Comparison of ENCODE assay signal across 29 cellular contexts in genomic region chr16:24332178-24332577, GRCh38.
"Had no signal": no experiment of that assay in that cellular context is flagged by ENCODE, and none has a peak within 500 bp of the region (broad histone marks: within the 10 kb centered on the region; RNA-seq: fewer than 3 reads in every experiment).

No MANE protein-coding gene starts in this region.

- H3K36me3 ChIP-seq: stomach, suprapubic skin, thoracic aorta, thyroid gland, tibial artery, tibial nerve, transverse colon, upper lobe of left lung, upper lobe of right lung, uterus, vagina had no signal

- H3K4me1 ChIP-seq: stomach, suprapubic skin, testis, thyroid gland, tibial artery, tibial nerve, transverse colon, upper lobe of left lung, upper lobe of right lung, uterus, vagina had no signal

- DNase-seq: stimulated activated CD4-positive, alpha-beta T cell treated with anti-CD3 and anti-CD28 coated beads, Interleukin-2, amount 100 ng/mL, for 48 hours; stimulated activated CD4-positive, alpha-beta T cell treated with anti-CD3 and anti-CD28 coated beads, Interleukin-4, amount 100 ng/mL, for 1 hour; stimulated activated CD4-positive, alpha-beta T cell treated with anti-CD3 and anti-CD28 coated beads, Interleukin-4, amount 100 ng/mL, for 24 hours; stimulated activated CD4-positive, alpha-beta T cell treated with anti-CD3 and anti-CD28 coated beads, Interleukin-4, amount 100 ng/mL, for 4 hours; stimulated activated CD8-positive, alpha-beta memory T cell treated with anti-CD3 and anti-CD28 coated beads, Interleukin-4, amount 100 ng/mL, for 48 hours; stimulated activated naive B cell treated with anti-CD40 and anti-IgM and Interleukin-4, amounts not matched to agents 10 μg/mL and 1 μg/mL and 100 μg/mL, for 72 hours; stimulated activated naive CD4-positive, alpha-beta T cell; stimulated activated naive CD4-positive, alpha-beta T cell treated with Interleukin-2 at 50 U/mL for 16 hours; stimulated activated naive CD8-positive, alpha-beta T cell treated with anti-CD3 and anti-CD28 coated beads, Interleukin-15, amount 100 ng/mL, for 72 hours; stimulated activated naive CD8-positive, alpha-beta T cell treated with anti-CD3 and anti-CD28 coated beads, Interleukin-15, Interleukin-2, amounts not matched to agents 100 U/mL and 50 U/mL, for 24 hours; stomach; substantia nigra; testis; thyroid gland; tibial artery; transverse colon; trophoblast cell; upper lobe of left lung; upper lobe of right lung; uterus had no signal

- H3K27me3 Mint-ChIP-seq: stimulated activated memory B cell treated with anti-CD40 and anti-IgM and Interleukin-4, amounts not matched to agents 10 μg/mL and 1 μg/mL and 100 μg/mL, for 72 hours; stimulated activated naive CD8-positive, alpha-beta T cell treated with anti-CD3 and anti-CD28 coated beads, Interleukin-15, amount 100 ng/mL, for 72 hours had no signal

- H3K4me3 Mint-ChIP-seq: stimulated activated effector memory CD8-positive, alpha-beta T cell treated with anti-CD3 and anti-CD28 coated beads, Interleukin-12 subunit alpha, Interleukin-12 subunit beta, amount 100 ng/mL, for 72 hours; stimulated activated memory B cell treated with anti-CD40 and anti-IgM and Interleukin-4, amounts not matched to agents 10 μg/mL and 1 μg/mL and 100 μg/mL, for 72 hours; stimulated activated naive B cell treated with anti-CD40 and anti-IgM and Interleukin-4, amounts not matched to agents 10 μg/mL and 1 μg/mL and 100 μg/mL, for 72 hours; stimulated activated naive CD8-positive, alpha-beta T cell treated with anti-CD3 and anti-CD28 coated beads, Interleukin-15, amount 100 ng/mL, for 72 hours; stimulated activated naive CD8-positive, alpha-beta T cell treated with anti-CD3 and anti-CD28 coated beads, Interleukin-15, Interleukin-2, amounts not matched to agents 100 ng/mL and 50 ng/mL, for 24 hours; type B pancreatic cell had no signal

- H3K9me3 ChIP-seq: suprapubic skin, testis, thoracic aorta, thyroid gland, transverse colon, upper lobe of right lung, uterus, vagina had no signal

- ATAC-seq: stimulated activated effector memory CD8-positive, alpha-beta T cell treated with anti-CD3 and anti-CD28 coated beads, Interleukin-12 subunit alpha, Interleukin-12 subunit beta, amount 100 ng/mL, for 72 hours; stimulated activated memory B cell treated with anti-CD40 and anti-IgM and Interleukin-4, amounts not matched to agents 10 μg/mL and 1 μg/mL and 100 μg/mL, for 72 hours; stimulated activated naive B cell treated with anti-CD40 and anti-IgM and Interleukin-4, amounts not matched to agents 10 μg/mL and 1 μg/mL and 100 μg/mL, for 72 hours; stimulated activated naive CD8-positive, alpha-beta T cell treated with anti-CD3 and anti-CD28 coated beads, Interleukin-15, amount 100 ng/mL, for 72 hours; stimulated activated naive CD8-positive, alpha-beta T cell treated with anti-CD3 and anti-CD28 coated beads, Interleukin-15, Interleukin-2, amounts not matched to agents 100 U/mL and 50 U/mL, for 24 hours; upper lobe of right lung had no signal

- H3K27ac ChIP-seq: stomach, suprapubic skin, testis, thoracic aorta, thyroid gland, tibial artery, tibial nerve, transverse colon, upper lobe of left lung, upper lobe of right lung, uterus, vagina had no signal

- FAIRE-seq: urothelium cell line had no signal

- H3K4me1 Mint-ChIP-seq: stimulated activated effector memory CD8-positive, alpha-beta T cell treated with anti-CD3 and anti-CD28 coated beads, Interleukin-12 subunit alpha, Interleukin-12 subunit beta, amount 100 ng/mL, for 72 hours; stimulated activated memory B cell treated with anti-CD40 and anti-IgM and Interleukin-4, amounts not matched to agents 10 μg/mL and 1 μg/mL and 100 μg/mL, for 72 hours; stimulated activated naive B cell treated with anti-CD40 and anti-IgM and Interleukin-4, amounts not matched to agents 10 μg/mL and 1 μg/mL and 100 μg/mL, for 72 hours; stimulated activated naive CD8-positive, alpha-beta T cell treated with anti-CD3 and anti-CD28 coated beads, Interleukin-15, amount 100 ng/mL, for 72 hours had no signal

- H3K27ac Mint-ChIP-seq: stimulated activated effector memory CD8-positive, alpha-beta T cell treated with anti-CD3 and anti-CD28 coated beads, Interleukin-12 subunit alpha, Interleukin-12 subunit beta, amount 100 ng/mL, for 72 hours; stimulated activated memory B cell treated with anti-CD40 and anti-IgM and Interleukin-4, amounts not matched to agents 10 μg/mL and 1 μg/mL and 100 μg/mL, for 72 hours; stimulated activated naive B cell treated with anti-CD40 and anti-IgM and Interleukin-4, amounts not matched to agents 10 μg/mL and 1 μg/mL and 100 μg/mL, for 72 hours; stimulated activated naive CD8-positive, alpha-beta T cell treated with anti-CD3 and anti-CD28 coated beads, Interleukin-15, amount 100 ng/mL, for 72 hours; stimulated activated naive CD8-positive, alpha-beta T cell treated with anti-CD3 and anti-CD28 coated beads, Interleukin-15, Interleukin-2, amounts not matched to agents 100 ng/mL and 50 ng/mL, for 24 hours; type B pancreatic cell had no signal

- H3K4me3 ChIP-seq: stomach, suprapubic skin, testis, thoracic aorta, thyroid gland, tibial artery, tibial nerve, transverse colon, upper lobe of left lung, upper lobe of right lung, uterus, vagina had no signal

- H3K9me3 Mint-ChIP-seq: stimulated activated naive CD8-positive, alpha-beta T cell treated with anti-CD3 and anti-CD28 coated beads, Interleukin-15, amount 100 ng/mL, for 72 hours; type B pancreatic cell had no signal

- H3K36me3 Mint-ChIP-seq: stimulated activated effector memory CD8-positive, alpha-beta T cell treated with anti-CD3 and anti-CD28 coated beads, Interleukin-12 subunit alpha, Interleukin-12 subunit beta, amount 100 ng/mL, for 72 hours; stimulated activated memory B cell treated with anti-CD40 and anti-IgM and Interleukin-4, amounts not matched to agents 10 μg/mL and 1 μg/mL and 100 μg/mL, for 72 hours; type B pancreatic cell had no signal

- H3K27me3 ChIP-seq: stomach, suprapubic skin, testis, thyroid gland, tibial artery, tibial nerve, transverse colon, upper lobe of left lung, upper lobe of right lung, uterus, vagina had no signal
